In the genomic region with DNA sequence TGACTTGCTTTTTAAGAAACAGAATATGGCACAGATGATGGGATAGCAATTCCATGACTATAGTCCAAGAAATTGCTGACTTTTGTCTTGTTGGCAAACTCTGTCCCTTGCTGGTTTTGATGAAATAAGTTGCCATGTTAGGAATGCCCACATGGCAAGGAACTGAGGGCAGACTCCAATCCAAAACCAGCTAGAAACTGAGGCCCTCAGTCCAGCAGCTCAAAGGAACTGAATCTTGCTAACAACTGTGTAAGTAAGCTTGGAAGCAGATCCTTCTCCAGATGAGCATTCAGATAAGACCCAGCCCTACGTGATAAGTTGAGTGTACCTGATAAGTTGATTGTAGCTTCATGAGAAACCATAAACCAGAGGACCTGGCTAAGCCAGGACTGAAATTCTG, we compare ENCODE assay signal across 11 cellular contexts.
A peak's percentile ranks its signal among the peaks of the same experiment; 100 is the strongest.
DNase-seq lines count a peak whose midpoint lies in the region; ATAC-seq, FAIRE-seq and TF ChIP-seq lines count a peak whose summit lies in the region.
"Had no signal": no experiment of that assay in that cellular context is flagged by ENCODE, and none has a peak within 500 bp of the region (broad histone marks: within the 10 kb centered on the region; RNA-seq: fewer than 3 reads in every experiment).

No MANE protein-coding gene starts in this region.

- H3K4me1 ChIP-seq in A549 = peaks cover 16% of the 10 kb centered on the region
- H3K4me1 ChIP-seq in esophagus muscularis mucosa = peaks cover 0 to 6% (median 0%) of the 10 kb centered on the region in 4 donors
- H3K4me1 ChIP-seq in trophoblast cell (ENCODE audit: control insufficient read depth in 1 of 2, insufficient read depth in 2 of 2, low read length in 2 of 2) = no peaks in the 10 kb centered on the region
- H3K4me1 ChIP-seq: HAP-1 had no signal

- H4K12ac ChIP-seq in trophoblast cell (ENCODE audit: low read depth, low read length) = no peak overlapping the region

- no peak overlapping the region for H2BK12ac ChIP-seq in trophoblast cell (ENCODE audit: low read length)

- no peak for TF ChIP-seq CTCF in A549 (IDR thresholded peaks at IDR 0.05)
- no peak for TF ChIP-seq CTCF in esophagus muscularis mucosa (IDR thresholded peaks at IDR 0.05)

- no peak for TF ChIP-seq RAD21 in A549 (conservative IDR thresholded peaks at IDR 0.05 in 1 of 2, IDR thresholded peaks at IDR 0.05 in 1 of 2)

- no peak overlapping the region for H3K18ac ChIP-seq in trophoblast cell (ENCODE audit: low read length)

- no peak overlapping the region for H3K23ac ChIP-seq in trophoblast cell (ENCODE audit: low read length)

- intact Hi-C loops in esophagus muscularis mucosa (cut with DNase I) (no loop called here), left ventricle myocardium superior (cut with micrococcal nuclease) (no loop called here)

- no peak overlapping the region for H3K27ac ChIP-seq in A549
- no peak overlapping the region for H3K27ac ChIP-seq in esophagus muscularis mucosa (replicated peaks in 1 of 4)
- no peak overlapping the region for H3K27ac ChIP-seq in trophoblast cell (ENCODE audit: low read depth, low read length)

- H3K14ac ChIP-seq in trophoblast cell (ENCODE audit: low read length) = no peak overlapping the region

- H3K79me1 ChIP-seq in trophoblast cell (ENCODE audit: low read length) = no peaks in the 10 kb centered on the region

- POLR2A ChIA-PET in A549 (lab: Yijun Ruan, JAX) = interaction anchor here (0.5 kb wide), 1 partner anchor 1170 kb away, joined by 4 read pairs; no protein-coding TSS in a partner anchor

- WGBS in A549 (ENCODE audit: missing lambda C conversion rate) = 89% methylated on average over 1 of the region's 1 CpG
- 100% methylated on average over 1 of the region's 1 CpG for WGBS in esophagus muscularis mucosa
- no CpG with 5 or more reads among the region's 1 CpG for WGBS in trophoblast cell (ENCODE audit: extremely low coverage, insufficient coverage, insufficient read length)

- no peak overlapping the region for H2BK120ac ChIP-seq in trophoblast cell (ENCODE audit: insufficient read depth, low read length, poor library complexity)

- peak overlapping the region; percentile 48 for H3K4me2 ChIP-seq in A549
- no peak overlapping the region for H3K4me2 ChIP-seq in trophoblast cell (ENCODE audit: low read length)

- no peak overlapping the region for H3K9ac ChIP-seq in trophoblast cell (ENCODE audit: low read length)

- no peak for FAIRE-seq in A549 (lab: Jason Lieb, UNC)
- FAIRE-seq: H1 had no signal

- H4K8ac ChIP-seq in trophoblast cell (ENCODE audit: low read depth, low read length) = no peak overlapping the region

- DNase-seq in NCI-H1105 treated with DMSO at 0.1 percent for 48 hours (lab: John Stamatoyannopoulos, UW) (peak; percentile 32), NCI-H1105 (lab: John Stamatoyannopoulos, UW) (no peak), A549 (ENCODE audit: low read depth in 1 of 2, low spot score in 1 of 2) (no peak), esophagus muscularis mucosa (ENCODE audit: extremely low spot score) (peak; percentile 42), trophoblast cell (peak; percentile 62 to 76), left ventricle myocardium superior (no peak), NCI-H2171 treated with DMSO at 0.1 percent for 48 hours (lab: John Stamatoyannopoulos, UW) (no peak)
- DNase-seq: C1 segment of cervical spinal cord; CD4-positive, alpha-beta memory T cell had no signal

- no peak overlapping the region for H3K4ac ChIP-seq in trophoblast cell (ENCODE audit: low read depth, low read length)

- H3K4me3 ChIP-seq in A549 (no peak overlapping the region), esophagus muscularis mucosa (no peak overlapping the region), trophoblast cell (ENCODE audit: low read depth, low read length) (no peak overlapping the region)
- H3K4me3 ChIP-seq: HAP-1 had no signal

- no peak overlapping the region for H2AFZ ChIP-seq in trophoblast cell (ENCODE audit: insufficient read depth, low read length, poor library complexity)

- H3K79me2 ChIP-seq in trophoblast cell (ENCODE audit: control insufficient read depth, insufficient read depth, low read length, poor library complexity) = no peaks in the 10 kb centered on the region

- TF ChIP-seq POLR2A in A549 (IDR thresholded peaks at IDR 0.05; ENCODE audit: low read length) (no peak), esophagus muscularis mucosa (IDR thresholded peaks at IDR 0.05; ENCODE audit: low read depth) (no peak)

- CTCF ChIA-PET in A549 (lab: Yijun Ruan, JAX) = interaction anchor here (0.8 to 1.2 kb wide), 7 partner anchors 9 to 92 kb away, joined by 3 to 4 read pairs (median 3); no protein-coding TSS in a partner anchor

- H3K27me3 ChIP-seq in esophagus muscularis mucosa = no peaks in the 10 kb centered on the region
- H3K27me3 ChIP-seq in trophoblast cell (ENCODE audit: insufficient read depth, low read length) = no peaks in the 10 kb centered on the region

- H3K9me3 ChIP-seq in A549 (no peaks in the 10 kb centered on the region), esophagus muscularis mucosa (no peaks in the 10 kb centered on the region), trophoblast cell (ENCODE audit: insufficient read depth, low read depth, low read length) (peaks cover 2% of the 10 kb centered on the region)
- H3K9me3 ChIP-seq: HAP-1 had no signal

- H3K36me3 ChIP-seq in esophagus muscularis mucosa = no peaks in the 10 kb centered on the region
- H3K36me3 ChIP-seq in trophoblast cell (ENCODE audit: control insufficient read depth in 1 of 2, insufficient read depth in 2 of 2, low read length in 2 of 2) = no peaks in the 10 kb centered on the region
- H3K36me3 ChIP-seq: HAP-1 had no signal

- H4K91ac ChIP-seq in trophoblast cell (ENCODE audit: low read depth, low read length) = no peak overlapping the region

- ATAC-seq in A549 (no peak), left ventricle myocardium superior (no peak)

- no peak overlapping the region for H2AK5ac ChIP-seq in trophoblast cell (ENCODE audit: low read length)

- H2BK5ac ChIP-seq in trophoblast cell (ENCODE audit: low read depth, low read length, poor library complexity) = no peak overlapping the region

- no peak for TF ChIP-seq EP300 in A549 (IDR thresholded peaks at IDR 0.05)
- TF ChIP-seq EP300 in esophagus muscularis mucosa (IDR thresholded peaks at IDR 0.05) = no peak

TF ChIP-seq in A549, 52 proteins besides CTCF, POLR2A, EP300 and RAD21 (continues in another document):
- TF ChIP-seq RCOR1 (IDR thresholded peaks at IDR 0.05; ENCODE audit: low read depth, low read length) (no peak), ZFP36 (IDR thresholded peaks at IDR 0.05; ENCODE audit: borderline replicate concordance, partially characterized antibody) (no peak), MAFK (IDR thresholded peaks at IDR 0.05; ENCODE audit: partially characterized antibody) (no peak), BHLHE40 (IDR thresholded peaks at IDR 0.05; ENCODE audit: low read depth, low read length) (no peak), NR3C1 (IDR thresholded peaks at IDR 0.05) (no peak), HOXA7 (CRISPR knock-in tag; IDR thresholded peaks at IDR 0.05) (no peak), POLR2AphosphoS2 (conservative IDR thresholded peaks at IDR 0.05; ENCODE audit: low read length) (no peak), HDAC2 (IDR thresholded peaks at IDR 0.05) (no peak), NFE2L2 (conservative IDR thresholded peaks at IDR 0.05; ENCODE audit: low read length) (no peak), NPAS2 (CRISPR knock-in tag; IDR thresholded peaks at IDR 0.05; ENCODE audit: borderline replicate concordance) (no peak), HOXB13 (CRISPR knock-in tag; IDR thresholded peaks at IDR 0.05; ENCODE audit: low read depth) (no peak), KDM5A (IDR thresholded peaks at IDR 0.05) (no peak), FOSB (CRISPR knock-in tag; IDR thresholded peaks at IDR 0.05) (no peak)
- TF ChIP-seq, protein P1, sequence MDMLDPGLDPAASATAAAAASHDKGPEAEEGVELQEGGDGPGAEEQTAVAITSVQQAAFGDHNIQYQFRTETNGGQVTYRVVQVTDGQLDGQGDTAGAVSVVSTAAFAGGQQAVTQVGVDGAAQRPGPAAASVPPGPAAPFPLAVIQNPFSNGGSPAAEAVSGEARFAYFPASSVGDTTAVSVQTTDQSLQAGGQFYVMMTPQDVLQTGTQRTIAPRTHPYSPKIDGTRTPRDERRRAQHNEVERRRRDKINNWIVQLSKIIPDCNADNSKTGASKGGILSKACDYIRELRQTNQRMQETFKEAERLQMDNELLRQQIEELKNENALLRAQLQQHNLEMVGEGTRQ (IDR thresholded peaks at IDR 0.05) = no peak
- TF ChIP-seq, protein P2, sequence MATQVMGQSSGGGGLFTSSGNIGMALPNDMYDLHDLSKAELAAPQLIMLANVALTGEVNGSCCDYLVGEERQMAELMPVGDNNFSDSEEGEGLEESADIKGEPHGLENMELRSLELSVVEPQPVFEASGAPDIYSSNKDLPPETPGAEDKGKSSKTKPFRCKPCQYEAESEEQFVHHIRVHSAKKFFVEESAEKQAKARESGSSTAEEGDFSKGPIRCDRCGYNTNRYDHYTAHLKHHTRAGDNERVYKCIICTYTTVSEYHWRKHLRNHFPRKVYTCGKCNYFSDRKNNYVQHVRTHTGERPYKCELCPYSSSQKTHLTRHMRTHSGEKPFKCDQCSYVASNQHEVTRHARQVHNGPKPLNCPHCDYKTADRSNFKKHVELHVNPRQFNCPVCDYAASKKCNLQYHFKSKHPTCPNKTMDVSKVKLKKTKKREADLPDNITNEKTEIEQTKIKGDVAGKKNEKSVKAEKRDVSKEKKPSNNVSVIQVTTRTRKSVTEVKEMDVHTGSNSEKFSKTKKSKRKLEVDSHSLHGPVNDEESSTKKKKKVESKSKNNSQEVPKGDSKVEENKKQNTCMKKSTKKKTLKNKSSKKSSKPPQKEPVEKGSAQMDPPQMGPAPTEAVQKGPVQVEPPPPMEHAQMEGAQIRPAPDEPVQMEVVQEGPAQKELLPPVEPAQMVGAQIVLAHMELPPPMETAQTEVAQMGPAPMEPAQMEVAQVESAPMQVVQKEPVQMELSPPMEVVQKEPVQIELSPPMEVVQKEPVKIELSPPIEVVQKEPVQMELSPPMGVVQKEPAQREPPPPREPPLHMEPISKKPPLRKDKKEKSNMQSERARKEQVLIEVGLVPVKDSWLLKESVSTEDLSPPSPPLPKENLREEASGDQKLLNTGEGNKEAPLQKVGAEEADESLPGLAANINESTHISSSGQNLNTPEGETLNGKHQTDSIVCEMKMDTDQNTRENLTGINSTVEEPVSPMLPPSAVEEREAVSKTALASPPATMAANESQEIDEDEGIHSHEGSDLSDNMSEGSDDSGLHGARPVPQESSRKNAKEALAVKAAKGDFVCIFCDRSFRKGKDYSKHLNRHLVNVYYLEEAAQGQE (IDR thresholded peaks at IDR 0.05) = no peak

Comparison
In these comparisons a context has a peak if more than half of its experiments do, and no peak if none do; other contexts are left out.
1. DNase-seq: peak in NCI-H1105 treated with DMSO at 0.1 percent for 48 hours (single experiment), esophagus muscularis mucosa (single experiment) and trophoblast cell (2 of 2); none in NCI-H1105 (single experiment), A549 (0 of 2), left ventricle myocardium superior (single experiment) and NCI-H2171 treated with DMSO at 0.1 percent for 48 hours (single experiment).